In the genomic region with DNA sequence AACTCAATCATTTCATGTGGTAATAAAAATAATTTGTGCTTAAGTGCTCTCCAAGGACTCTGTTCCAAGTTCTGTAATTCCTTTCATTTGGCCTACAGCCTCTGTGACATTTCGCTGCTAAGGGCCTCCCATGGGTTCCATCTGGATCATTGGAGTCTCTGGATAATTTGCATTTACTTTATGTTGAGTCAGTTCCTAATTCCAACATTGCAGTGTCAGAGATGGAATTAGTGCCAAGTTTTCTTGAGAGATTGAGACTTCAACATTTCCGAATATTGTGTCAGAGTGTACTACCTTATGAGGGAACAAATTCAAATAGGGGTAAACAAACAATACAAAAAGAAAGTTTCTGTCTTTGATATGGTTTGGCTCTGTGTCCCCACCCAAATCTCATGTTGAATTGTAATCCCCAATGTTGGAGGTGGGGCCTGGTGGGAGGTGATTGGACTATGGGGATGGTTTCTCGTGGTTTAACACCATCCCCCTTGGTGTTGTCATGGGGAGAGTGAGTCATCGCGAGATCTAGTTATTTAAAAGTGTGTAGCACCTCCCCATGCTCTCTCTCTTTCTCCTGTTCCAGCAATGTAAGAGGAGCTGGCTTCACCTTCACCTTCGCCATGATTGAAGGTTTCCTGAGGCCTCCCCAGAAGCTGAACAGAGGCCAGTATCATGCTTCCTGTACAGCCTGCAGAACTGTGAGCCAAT, we compare ENCODE assay signal across 18 cellular contexts.
A peak's percentile ranks its signal among the peaks of the same experiment; 100 is the strongest.
DNase-seq lines count a peak whose midpoint lies in the region; ATAC-seq and TF ChIP-seq lines count a peak whose summit lies in the region.
"Had no signal": no experiment of that assay in that cellular context is flagged by ENCODE, and none has a peak within 500 bp of the region (broad histone marks: within the 10 kb centered on the region; RNA-seq: fewer than 3 reads in every experiment).

No MANE protein-coding gene starts in this region.

- DNase-seq in GM04504 (ENCODE audit: low read depth) (peak; percentile 10), NCI-H226 (peak; percentile 7), esophagus muscularis mucosa (ENCODE audit: extremely low spot score) (peak; percentile 50), pons (ENCODE audit: low spot score) (peak; percentile 17), body of pancreas (no peak), iPS-NIHi7 (ENCODE audit: extremely low spot score) (no peak)
- DNase-seq: activated CD4-positive, CD25-positive, alpha-beta regulatory T cell treated with anti-CD3 and anti-CD28 coated beads, Interleukin-2, amount 50 U/mL, for 72 hours; activated gamma-delta T cell treated with Interleukin-2 at 50 U/mL for 16 hours; aorta; cortex of kidney; DMS79 treated with DMSO at 0.1 percent for 48 hours; KBM-7; NCI-H1105; tibial artery had no signal

- H3K36me3 ChIP-seq in esophagus muscularis mucosa (no peaks in the 10 kb centered on the region), body of pancreas (replicated peaks in 1 of 2; ENCODE audit: insufficient read depth in 1 of 2, low read depth in 2 of 2) (no peaks in the 10 kb centered on the region)
- H3K36me3 ChIP-seq: tibial artery had no signal

- no peak for TF ChIP-seq EP300 in esophagus muscularis mucosa (IDR thresholded peaks at IDR 0.05)

- intact Hi-C loops in esophagus muscularis mucosa (cut with DNase I) (no loop called here), body of pancreas (cut with DNase I) (no loop called here)

- H3K4me3 ChIP-seq in esophagus muscularis mucosa, result no peak overlapping the region
- no peak overlapping the region for H3K4me3 ChIP-seq in body of pancreas
- H3K4me3 ChIP-seq: hepatocyte, skin epidermis, tibial artery had no signal

- ATAC-seq in body of pancreas, result no peak
- ATAC-seq in HG03097 (IDR thresholded peaks at IDR 0.05; ENCODE audit: low FRiP score, unreplicated experiment), result no peak

- TF ChIP-seq POLR2A in esophagus muscularis mucosa (IDR thresholded peaks at IDR 0.05; ENCODE audit: low read depth), result no peak
- TF ChIP-seq POLR2A in body of pancreas (IDR thresholded peaks at IDR 0.05), result no peak

- no peaks in the 10 kb centered on the region for H3K4me1 ChIP-seq in esophagus muscularis mucosa
- H3K4me1 ChIP-seq in body of pancreas, result no peaks in the 10 kb centered on the region
- H3K4me1 ChIP-seq: tibial artery had no signal

- TF ChIP-seq CTCF in esophagus muscularis mucosa (IDR thresholded peaks at IDR 0.05), result no peak
- no peak for TF ChIP-seq CTCF in body of pancreas (IDR thresholded peaks at IDR 0.05)

- H3K27ac ChIP-seq in esophagus muscularis mucosa (replicated peaks in 1 of 4) (no peak overlapping the region), body of pancreas (no peak overlapping the region)
- H3K27ac ChIP-seq: epithelial cell of prostate, hepatocyte, skin epidermis, tibial artery had no signal

- H3K27me3 ChIP-seq in esophagus muscularis mucosa (no peaks in the 10 kb centered on the region), body of pancreas (no peaks in the 10 kb centered on the region)
- H3K27me3 ChIP-seq: hepatocyte, tibial artery had no signal

- 86% methylated on average over 6 of the region's 6 CpGs for WGBS in esophagus muscularis mucosa
- WGBS in body of pancreas, 2 donors, result 61 to 69% methylated on average over 6 of the region's 6 CpGs

- H3K9me3 ChIP-seq in esophagus muscularis mucosa (no peaks in the 10 kb centered on the region), body of pancreas (no peaks in the 10 kb centered on the region)
- H3K9me3 ChIP-seq: tibial artery had no signal

Comparison
In these comparisons a context has a peak if more than half of its experiments do, and no peak if none do; other contexts are left out.
1. DNase-seq: peak in GM04504 (single experiment), NCI-H226 (single experiment), esophagus muscularis mucosa (single experiment) and pons (single experiment); none in body of pancreas (0 of 4) and iPS-NIHi7 (single experiment).